25 cellular contexts compared by ENCODE assay signal in the genomic region with DNA sequence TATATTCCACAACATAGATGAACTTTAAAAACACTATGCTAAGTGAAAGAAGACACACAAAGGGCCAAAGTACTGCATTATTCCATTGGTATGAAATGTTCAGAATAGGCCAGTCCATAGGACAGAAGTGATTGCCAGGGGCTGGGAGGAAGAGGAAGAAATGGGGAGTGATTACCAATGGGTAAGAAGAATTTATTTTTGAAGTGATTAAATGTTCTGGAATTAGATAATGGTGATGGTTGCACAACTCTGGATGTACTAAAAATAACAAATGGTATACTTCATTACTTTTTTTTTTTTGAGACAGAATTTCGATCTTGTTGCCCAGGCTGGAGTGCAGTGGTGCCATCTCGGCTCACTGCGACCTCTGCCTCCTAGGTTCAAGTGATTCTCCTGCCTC.
"Had no signal": no experiment of that assay in that cellular context is flagged by ENCODE, and none has a peak within 500 bp of the region (broad histone marks: within the 10 kb centered on the region; RNA-seq: fewer than 3 reads in every experiment).

No MANE protein-coding gene starts in this region.

- H3K4me3 ChIP-seq: ascending aorta, colonic mucosa, gastroesophageal sphincter, heart right ventricle, lower lobe of right lung, psoas muscle, right lobe of liver, testis, upper lobe of left lung had no signal

- DNase-seq: activated CD4-positive, alpha-beta T cell treated with anti-CD3 and anti-CD28 coated beads, Interleukin-2, amount 10 ng/mL, durations not matched to agents 24 days and 14 days; activated CD4-positive, CD25-positive, alpha-beta regulatory T cell; activated CD8-positive, alpha-beta memory T cell treated with anti-CD3 and anti-CD28 coated beads, Interleukin-2, amount 50 U/mL, for 4 hours; activated CD8-positive, alpha-beta T cell treated with anti-CD3 and anti-CD28 coated beads, Interleukin-2, amount 10 ng/mL, durations not matched to agents 7 days and 5 days; activated gamma-delta T cell treated with Interleukin-2 at 50 U/mL for 16 hours; activated naive CD8-positive, alpha-beta T cell treated with anti-CD3 and anti-CD28 coated beads, Interleukin-2, amount 10 ng/mL, durations not matched to agents 7 days and 5 days; caudate nucleus; colonic mucosa; heart right ventricle; left colon; lower lobe of right lung; nephron progenitor cell; psoas muscle; right lobe of liver; stimulated activated CD4-positive, alpha-beta T cell treated with anti-CD3 and anti-CD28 coated beads, Interleukin-1b, Interleukin-23, amount 100 ng/mL, for 48 hours; stimulated activated naive CD8-positive, alpha-beta T cell treated with anti-CD3 and anti-CD28 coated beads, Interleukin-15, amount 100 ng/mL, for 72 hours; SW 1271; testis; upper lobe of left lung had no signal

- H3K4me1 Mint-ChIP-seq: activated naive CD8-positive, alpha-beta T cell treated with anti-CD3 and anti-CD28 coated beads, Interleukin-2, amount 10 ng/mL, durations not matched to agents 7 days and 5 days; mesothelial cell of epicardium; nephron progenitor cell; stimulated activated naive CD8-positive, alpha-beta T cell treated with anti-CD3 and anti-CD28 coated beads, Interleukin-15, amount 100 ng/mL, for 72 hours had no signal

- H3K4me1 ChIP-seq: ascending aorta, colonic mucosa, gastroesophageal sphincter, heart right ventricle, lower lobe of right lung, psoas muscle, right lobe of liver, testis, upper lobe of left lung had no signal

- H3K27ac ChIP-seq: ascending aorta, colonic mucosa, gastroesophageal sphincter, heart right ventricle, lower lobe of right lung, psoas muscle, right lobe of liver, testis, upper lobe of left lung had no signal

- H3K4me3 Mint-ChIP-seq: activated CD4-positive, alpha-beta T cell treated with anti-CD3 and anti-CD28 coated beads, Interleukin-2, amount 10 ng/mL, durations not matched to agents 24 days and 14 days; activated CD8-positive, alpha-beta T cell treated with anti-CD3 and anti-CD28 coated beads, Interleukin-2, amount 10 ng/mL, durations not matched to agents 7 days and 5 days; activated naive CD8-positive, alpha-beta T cell treated with anti-CD3 and anti-CD28 coated beads, Interleukin-2, amount 10 ng/mL, durations not matched to agents 7 days and 5 days; mesothelial cell of epicardium; nephron progenitor cell; stimulated activated naive CD8-positive, alpha-beta T cell treated with anti-CD3 and anti-CD28 coated beads, Interleukin-15, amount 100 ng/mL, for 72 hours; T-helper 2 cell treated with Interferon-gamma antibody and Interleukin-4, amounts not matched to agents 5 μg/mL and 100 μg/mL, for 36 hours had no signal

- H3K9me3 ChIP-seq: ascending aorta, colonic mucosa, right lobe of liver, testis had no signal

- H3K27me3 ChIP-seq: ascending aorta, colonic mucosa, gastroesophageal sphincter, heart right ventricle, right lobe of liver, testis, upper lobe of left lung had no signal

- H3K36me3 ChIP-seq: ascending aorta, colonic mucosa, heart right ventricle, lower lobe of right lung, right lobe of liver, upper lobe of left lung had no signal

- FAIRE-seq: endometrium had no signal

- H3K27me3 Mint-ChIP-seq: stimulated activated naive CD8-positive, alpha-beta T cell treated with anti-CD3 and anti-CD28 coated beads, Interleukin-15, amount 100 ng/mL, for 72 hours had no signal

- ATAC-seq: activated CD8-positive, alpha-beta T cell treated with anti-CD3 and anti-CD28 coated beads, Interleukin-2, amount 10 ng/mL, durations not matched to agents 7 days and 5 days; esophagus mucosa; gastroesophageal sphincter; heart right ventricle; left colon; lower lobe of right lung; psoas muscle; right lobe of liver; stimulated activated naive CD8-positive, alpha-beta T cell treated with anti-CD3 and anti-CD28 coated beads, Interleukin-15, amount 100 ng/mL, for 72 hours had no signal

- H3K36me3 Mint-ChIP-seq: activated naive CD8-positive, alpha-beta T cell treated with anti-CD3 and anti-CD28 coated beads, Interleukin-2, amount 10 ng/mL, durations not matched to agents 7 days and 5 days had no signal

- H3K27ac Mint-ChIP-seq: activated CD4-positive, alpha-beta T cell treated with anti-CD3 and anti-CD28 coated beads, Interleukin-2, amount 10 ng/mL, durations not matched to agents 24 days and 14 days; activated CD8-positive, alpha-beta T cell treated with anti-CD3 and anti-CD28 coated beads, Interleukin-2, amount 10 ng/mL, durations not matched to agents 7 days and 5 days; activated naive CD8-positive, alpha-beta T cell treated with anti-CD3 and anti-CD28 coated beads, Interleukin-2, amount 10 ng/mL, durations not matched to agents 7 days and 5 days; mesothelial cell of epicardium; nephron progenitor cell; stimulated activated naive CD8-positive, alpha-beta T cell treated with anti-CD3 and anti-CD28 coated beads, Interleukin-15, amount 100 ng/mL, for 72 hours; T-helper 2 cell treated with Interferon-gamma antibody and Interleukin-4, amounts not matched to agents 5 μg/mL and 100 μg/mL, for 36 hours had no signal
